ENCODE assay signal across 13 cellular contexts in genomic region chr12:101855364-101855884, GRCh38. TPM values are rescaled to one million over a fixed set of nuclear protein-coding genes. Genes with fewer than 3 reads are reported as not detected.
DNase-seq lines count a peak whose midpoint lies in the region; ATAC-seq and TF ChIP-seq lines count a peak whose summit lies in the region.
"Had no signal": no experiment of that assay in that cellular context is flagged by ENCODE, and none has a peak within 500 bp of the region (broad histone marks: within the 10 kb centered on the region; RNA-seq: fewer than 3 reads in every experiment).

No MANE protein-coding gene starts in this region.

- H3K27me3 ChIP-seq in fibroblast of lung (ENCODE audit: control insufficient read depth, insufficient read depth, low read length) (no peaks in the 10 kb centered on the region), smooth muscle cell (ENCODE audit: low read depth) (no peaks in the 10 kb centered on the region)

- H3K9ac ChIP-seq in fibroblast of lung (ENCODE audit: insufficient read depth, low read length) (no peak overlapping the region), smooth muscle cell (ENCODE audit: low read depth) (no peak overlapping the region)

- H4K20me1 ChIP-seq in fibroblast of lung (ENCODE audit: control insufficient read depth, extremely low read depth, insufficient read depth, low read length): no peaks in the 10 kb centered on the region
- no peaks in the 10 kb centered on the region for H4K20me1 ChIP-seq in smooth muscle cell (ENCODE audit: low read depth)

- H3K79me2 ChIP-seq in fibroblast of lung (ENCODE audit: control insufficient read depth, insufficient read depth, low read length): no peaks in the 10 kb centered on the region
- H3K79me2 ChIP-seq in smooth muscle cell (ENCODE audit: low read depth): no peaks in the 10 kb centered on the region

- ATAC-seq in GM21825 (IDR thresholded peaks at IDR 0.05; ENCODE audit: unreplicated experiment) (no peak), HG03469 (IDR thresholded peaks at IDR 0.05; ENCODE audit: unreplicated experiment) (no peak)

- H3K9me3 ChIP-seq in fibroblast of lung (ENCODE audit: control insufficient read depth, insufficient read depth, low read depth, low read length) (no peaks in the 10 kb centered on the region), smooth muscle cell (replicated peaks; ENCODE audit: low read depth) (no peaks in the 10 kb centered on the region)

- H3F3A ChIP-seq in smooth muscle cell (ENCODE audit: low read depth): no peaks in the 10 kb centered on the region

- H3K4me3 ChIP-seq in fibroblast of lung (replicated peaks in 1 of 4; ENCODE audit: control extremely low read depth in 1 of 4, insufficient read depth in 1 of 4, low read depth in 3 of 4, low read length in 4 of 4) (no peak overlapping the region), smooth muscle cell (no peak overlapping the region)

- in situ Hi-C loops in GM13977 (cut with MboI; ENCODE audit: low pct_unique_long_range_greater_than_20kb, low sequenced_read_pairs, unreplicated experiment): no loop called here

- TF ChIP-seq CTCF in fibroblast of lung (conservative IDR thresholded peaks at IDR 0.05 in 1 of 2, IDR thresholded peaks at IDR 0.05 in 1 of 2; ENCODE audit: low read depth in 1 of 2, low read length in 2 of 2): no peak
- TF ChIP-seq CTCF in smooth muscle cell (IDR thresholded peaks at IDR 0.05; ENCODE audit: borderline replicate concordance, insufficient read depth, poor library complexity, severe bottlenecking): no peak
- TF ChIP-seq CTCF in GM13977 (IDR thresholded peaks at IDR 0.05; ENCODE audit: extremely low read depth, insufficient read depth, missing control alignments): no peak

- DNase-seq in DMS 273 (lab: John Stamatoyannopoulos, UW; ENCODE audit: unreplicated experiment) (peak; percentile 8), DMS 273 treated with DMSO at 0.1 percent for 48 hours (lab: John Stamatoyannopoulos, UW) (no peak), SK-N-DZ (ENCODE audit: low spot score) (peak; percentile 30), fibroblast of lung (ENCODE audit: low read depth in 2 of 2) (peak; percentile 45 to 58), smooth muscle cell (lab: John Stamatoyannopoulos, UW; ENCODE audit: unreplicated experiment) (no peak), GM13977 (ENCODE audit: low spot score) (no peak)
- DNase-seq: activated T-cell treated with anti-CD3 and anti-CD28 coated beads, Interleukin-2, amount 50 U/mL, for 24 hours; NCI-H774; small intestine; T-helper 9 cell had no signal

- no peak overlapping the region for H3K27ac ChIP-seq in fibroblast of lung (ENCODE audit: insufficient read depth, low read length)
- no peak overlapping the region for H3K27ac ChIP-seq in smooth muscle cell (ENCODE audit: low read depth)
- H3K27ac ChIP-seq: 22Rv1 had no signal

- H3K36me3 ChIP-seq in fibroblast of lung (ENCODE audit: control insufficient read depth, insufficient read depth, low read length) (no peaks in the 10 kb centered on the region), smooth muscle cell (ENCODE audit: low read depth) (no peaks in the 10 kb centered on the region)

- H3K4me2 ChIP-seq in fibroblast of lung (ENCODE audit: extremely low read depth, insufficient read depth, low read length) (no peak overlapping the region), smooth muscle cell (peak overlapping the region; percentile 24)

- 16% methylated on average over 3 of the region's 3 CpGs for WGBS in smooth muscle cell (ENCODE audit: low lambda C conversion rate)

- H3K4me1 ChIP-seq in fibroblast of lung (ENCODE audit: control insufficient read depth, extremely low read depth, insufficient read depth, low read length) (peaks cover 5% of the 10 kb centered on the region), smooth muscle cell (ENCODE audit: low read depth) (no peaks in the 10 kb centered on the region)

- H2AFZ ChIP-seq in fibroblast of lung (ENCODE audit: low read length): peak overlapping the region; percentile 37
- peak overlapping the region; percentile 91 for H2AFZ ChIP-seq in smooth muscle cell (ENCODE audit: low read depth)

RNA-seq across cellular contexts. Expression of gene DRAM1, which starts 22.0 kb away (rescaled TPM):
- 0.16 TPM in 1 of 2 replicates, not detected in the other for polyA plus RNA-seq in SK-N-DZ (2014; cell fraction: cytosol; rRNA removed)
- polyA plus RNA-seq in SK-N-DZ (2014; cell fraction: nucleus; rRNA removed): 0.04 and 0.52 TPM in 2 replicates
- total RNA-seq in fibroblast of lung (114 and 155 TPM in 2 replicates), smooth muscle cell (22.7 and 29.3 TPM in 2 replicates)
- polyA plus RNA-seq in fibroblast of lung (71.7 and 184 TPM in 2 replicates), smooth muscle cell (29.5 and 31.2 TPM in 2 replicates)
- 67.2 and 145 TPM in 2 replicates for polyA plus RNA-seq in fibroblast of lung (2012)
- polyA minus RNA-seq in fibroblast of lung (ENCODE audit: low replicate concordance): 36.7 and 89.2 TPM in 2 replicates

RNA-seq across cellular contexts. Expression of gene GNPTAB, which starts 24.7 kb away (rescaled TPM):
- 10.1 and 14.2 TPM in 2 replicates for polyA plus RNA-seq in SK-N-DZ (2014; cell fraction: cytosol; rRNA removed)
- 8.1 and 13.5 TPM in 2 replicates for polyA plus RNA-seq in SK-N-DZ (2014; cell fraction: nucleus; rRNA removed)
- total RNA-seq in fibroblast of lung (44.4 and 49.7 TPM in 2 replicates), smooth muscle cell (23.6 and 25.5 TPM in 2 replicates)
- polyA plus RNA-seq in fibroblast of lung (34.6 and 58.4 TPM in 2 replicates), smooth muscle cell (9.8 and 17.9 TPM in 2 replicates)
- 21.0 and 34.2 TPM in 2 replicates for polyA plus RNA-seq in fibroblast of lung (2012)
- 20.4 and 33.5 TPM in 2 replicates for polyA minus RNA-seq in fibroblast of lung (ENCODE audit: low replicate concordance)

Comparison
In these comparisons a context has a peak if more than half of its experiments do, and no peak if none do; other contexts are left out.
1. DNase-seq: peak in DMS 273 (single experiment), SK-N-DZ (single experiment) and fibroblast of lung (2 of 2); none in DMS 273 treated with DMSO at 0.1 percent for 48 hours (single experiment), smooth muscle cell (single experiment) and GM13977 (single experiment).